In the genomic region with DNA sequence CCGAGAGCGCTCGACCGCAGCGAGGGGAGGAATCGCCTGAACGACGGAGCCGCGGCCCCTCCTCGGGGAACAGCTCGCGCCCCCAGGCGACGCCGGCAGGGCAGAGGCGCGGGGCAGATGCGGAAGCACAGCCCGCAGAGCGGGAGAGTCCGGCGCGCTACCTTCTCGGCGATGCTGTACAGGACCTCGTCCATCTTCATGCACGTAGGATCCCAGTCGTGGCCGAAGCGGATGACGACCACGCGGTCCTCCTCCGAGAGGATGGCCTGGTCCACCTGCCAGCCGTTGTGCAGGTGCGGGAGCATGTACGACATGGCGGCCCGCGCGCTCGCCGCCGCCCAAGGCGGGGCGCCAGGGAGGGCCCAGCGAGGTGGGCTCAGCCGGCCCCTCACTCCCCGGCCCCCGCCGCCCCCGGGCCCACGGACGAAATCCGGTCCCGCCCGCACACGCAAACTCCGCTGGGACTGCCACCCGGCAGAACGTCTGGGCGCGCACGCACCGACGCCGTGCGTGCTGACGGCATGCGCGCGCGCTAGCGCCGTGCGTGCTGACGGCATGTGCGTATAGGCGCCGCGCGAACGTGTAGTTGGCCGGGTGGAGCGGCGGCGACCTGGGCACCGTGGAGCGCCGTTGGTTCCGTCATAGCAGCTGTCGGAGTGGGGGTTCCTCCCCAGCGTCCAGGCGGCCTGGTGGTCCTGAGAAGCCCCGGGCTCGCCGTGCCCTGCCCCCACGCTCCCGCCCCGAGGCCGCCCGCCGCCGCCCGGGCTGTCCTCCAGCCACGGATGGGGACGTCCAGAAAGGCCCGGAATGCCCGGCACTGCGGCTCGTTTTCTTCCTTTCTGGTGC, we compare ENCODE assay signal across 8 cellular contexts. TPM values are rescaled to one million over a fixed set of nuclear protein-coding genes. Genes with fewer than 3 reads are reported as not detected.
DNase-seq lines count a peak whose midpoint lies in the region; ATAC-seq and TF ChIP-seq lines count a peak whose summit lies in the region.

A gene with protein sequence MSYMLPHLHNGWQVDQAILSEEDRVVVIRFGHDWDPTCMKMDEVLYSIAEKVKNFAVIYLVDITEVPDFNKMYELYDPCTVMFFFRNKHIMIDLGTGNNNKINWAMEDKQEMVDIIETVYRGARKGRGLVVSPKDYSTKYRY (minus strand): TSS at position 485 of the 846 bp plus-strand sequence. CDS start 171 bp downstream, at position 314.

- peak; percentile 78 for DNase-seq in BE2C
- DNase-seq in NCI-H524 (lab: John Stamatoyannopoulos, UW), result peak; percentile 44 to 81
- DNase-seq in activated CD4-positive, alpha-beta T cell treated with anti-CD3 and anti-CD28 coated beads for 48 hours, result peak; percentile 90
- DNase-seq in left kidney (ENCODE audit: low read depth, low spot score), result peak; percentile 94
- DNase-seq in stimulated activated CD4-positive, alpha-beta T cell treated with anti-CD3 and anti-CD28 coated beads, Interleukin-2, amount 100 ng/mL, for 24 hours, result peak; percentile 84 to 88

- ATAC-seq in GM19035 (IDR thresholded peaks at IDR 0.05; ENCODE audit: unreplicated experiment), result peak; percentile 96
- ATAC-seq in HG03342 (IDR thresholded peaks at IDR 0.05; ENCODE audit: unreplicated experiment), result peak; percentile 98

- no peaks in the 10 kb centered on the region for H3K4me1 ChIP-seq in BE2C

- no peaks in the 10 kb centered on the region for H3K9me3 ChIP-seq in BE2C

- no peaks in the 10 kb centered on the region for H3K27me3 ChIP-seq in BE2C

- H3K36me3 ChIP-seq in BE2C, result peaks cover 4% of the 10 kb centered on the region; the same call in 1 of the 2 replicates

- no peak for TF ChIP-seq CTCF in BE2C (IDR thresholded peaks at IDR 0.05; ENCODE audit: low read depth, low read length)

- peak within 1 kb of the TSS; percentile 89 for H3K27ac ChIP-seq in cingulate gyrus (ENCODE audit: low read depth, low read length)

- H3K4me3 ChIP-seq in BE2C (ENCODE audit: low read depth, low read length), result peak within 1 kb of the TSS; percentile 84

RNA-seq across cellular contexts. Expression of the gene that starts here (rescaled TPM):
- polyA plus RNA-seq in BE2C (2012; ENCODE audit: insufficient read depth, insufficient read length, low read depth), result 177 TPM

Comparison
In these comparisons a context has a peak if more than half of its experiments do, and no peak if none do; other contexts are left out.
1. Peak in every context shown above with its lines: DNase-seq, ATAC-seq, H3K4me3 ChIP-seq and H3K27ac ChIP-seq.